8 cellular contexts compared by ENCODE assay signal in the genomic region with DNA sequence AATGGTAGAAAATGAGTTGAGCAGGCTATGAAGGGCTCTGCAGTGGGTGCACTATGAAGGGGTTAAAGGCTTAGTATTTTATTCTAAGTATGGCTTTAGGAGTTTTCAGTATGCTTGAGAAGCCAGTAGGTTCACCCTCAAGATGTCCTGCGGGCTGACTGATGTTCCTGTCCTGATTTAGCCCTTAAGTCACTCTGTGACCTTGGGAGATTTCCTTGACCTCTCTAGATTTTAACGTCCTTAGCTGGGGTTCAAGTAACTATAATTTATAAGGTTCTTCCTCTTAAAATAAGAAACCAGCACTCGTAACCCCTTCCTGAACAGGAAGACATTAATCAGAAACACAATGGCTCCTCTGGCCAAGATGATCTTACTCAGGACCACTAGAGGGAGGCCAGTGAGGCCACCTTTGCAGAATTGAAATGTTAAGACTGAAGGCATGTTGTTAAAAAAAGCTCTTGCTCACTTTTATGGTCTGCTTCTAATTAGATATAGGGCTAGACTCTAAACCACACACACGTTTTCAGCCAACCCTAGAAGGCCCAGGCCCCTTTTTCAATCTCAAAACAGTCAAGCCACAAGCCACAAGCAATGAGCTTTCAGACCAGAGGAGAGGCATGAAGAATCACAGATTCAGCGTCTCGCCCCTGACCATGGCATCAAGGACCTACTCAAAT. TPM values are rescaled to one million over a fixed set of nuclear protein-coding genes. Genes with fewer than 3 reads are reported as not detected.
A peak's percentile ranks its signal among the peaks of the same experiment; 100 is the strongest.
DNase-seq lines count a peak whose midpoint lies in the region; ATAC-seq and TF ChIP-seq lines count a peak whose summit lies in the region.

No MANE protein-coding gene starts in this region.

- no peaks in the 10 kb centered on the region for H3K9me3 ChIP-seq in gastroesophageal sphincter

- no peaks in the 10 kb centered on the region for H3K36me3 ChIP-seq in gastroesophageal sphincter

- no peaks in the 10 kb centered on the region for H3K36me3 Mint-ChIP-seq in activated naive CD8-positive, alpha-beta T cell treated with anti-CD3 and anti-CD28 coated beads, Interleukin-2, amount 50 U/mL, for 24 hours (ENCODE audit: low read depth)
- no peaks in the 10 kb centered on the region for H3K36me3 Mint-ChIP-seq in activated naive CD8-positive, alpha-beta T cell treated with anti-CD3 and anti-CD28 coated beads for 36 hours
- H3K36me3 Mint-ChIP-seq in stimulated activated effector memory CD8-positive, alpha-beta T cell treated with anti-CD3 and anti-CD28 coated beads, Interleukin-12 subunit alpha, Interleukin-12 subunit beta, amount 100 ng/mL, for 72 hours: no peaks in the 10 kb centered on the region

- no peaks in the 10 kb centered on the region for H3K27me3 Mint-ChIP-seq in activated naive CD8-positive, alpha-beta T cell treated with anti-CD3 and anti-CD28 coated beads, Interleukin-2, amount 50 U/mL, for 24 hours
- H3K27me3 Mint-ChIP-seq in activated naive CD8-positive, alpha-beta T cell treated with anti-CD3 and anti-CD28 coated beads for 36 hours: peaks cover 4% of the 10 kb centered on the region

- peaks cover 0 to 42% (median 3%) of the 10 kb centered on the region in 3 donors for H3K4me1 ChIP-seq in gastroesophageal sphincter

- peak in 2 of 4 experiments; percentile 33 to 40 for TF ChIP-seq CTCF in gastroesophageal sphincter (IDR thresholded peaks at IDR 0.05)

- peaks cover 3% of the 10 kb centered on the region for H3K4me1 Mint-ChIP-seq in activated naive CD8-positive, alpha-beta T cell treated with anti-CD3 and anti-CD28 coated beads, Interleukin-2, amount 50 U/mL, for 24 hours
- H3K4me1 Mint-ChIP-seq in activated naive CD8-positive, alpha-beta T cell treated with anti-CD3 and anti-CD28 coated beads for 36 hours: peaks cover 2% of the 10 kb centered on the region
- H3K4me1 Mint-ChIP-seq in stimulated activated effector memory CD8-positive, alpha-beta T cell treated with anti-CD3 and anti-CD28 coated beads, Interleukin-12 subunit alpha, Interleukin-12 subunit beta, amount 100 ng/mL, for 72 hours: peaks cover 8% of the 10 kb centered on the region

- peak; percentile 20 for ATAC-seq in activated naive CD8-positive, alpha-beta T cell treated with anti-CD3 and anti-CD28 coated beads, Interleukin-2, amount 50 U/mL, for 24 hours
- ATAC-seq in HG03139 (IDR thresholded peaks at IDR 0.05; ENCODE audit: unreplicated experiment) (peak; percentile 60), gastroesophageal sphincter (no peak)
- ATAC-seq in stimulated activated effector memory CD8-positive, alpha-beta T cell treated with anti-CD3 and anti-CD28 coated beads, Interleukin-12 subunit alpha, Interleukin-12 subunit beta, amount 100 ng/mL, for 72 hours: peak; percentile 61

- H3K4me3 Mint-ChIP-seq in activated naive CD8-positive, alpha-beta T cell treated with anti-CD3 and anti-CD28 coated beads, Interleukin-2, amount 50 U/mL, for 24 hours: no peak overlapping the region
- no peak overlapping the region for H3K4me3 Mint-ChIP-seq in activated naive CD8-positive, alpha-beta T cell treated with anti-CD3 and anti-CD28 coated beads for 36 hours
- H3K4me3 Mint-ChIP-seq in stimulated activated effector memory CD8-positive, alpha-beta T cell treated with anti-CD3 and anti-CD28 coated beads, Interleukin-12 subunit alpha, Interleukin-12 subunit beta, amount 100 ng/mL, for 72 hours: no peak overlapping the region

- no peaks in the 10 kb centered on the region for H3K27me3 ChIP-seq in gastroesophageal sphincter

- no peak for DNase-seq in activated naive CD8-positive, alpha-beta T cell treated with anti-CD3 and anti-CD28 coated beads, Interleukin-2, amount 50 U/mL, for 24 hours
- no peak for DNase-seq in activated naive CD8-positive, alpha-beta T cell treated with anti-CD3 and anti-CD28 coated beads for 36 hours
- DNase-seq in cerebellar cortex (ENCODE audit: low spot score) (peak; percentile 89), mesenteric fat pad (ENCODE audit: low spot score) (no peak), SKM-1 (lab: John Stamatoyannopoulos, UW; ENCODE audit: unreplicated experiment) (no peak)
- no peak for DNase-seq in stimulated activated effector memory CD8-positive, alpha-beta T cell treated with anti-CD3 and anti-CD28 coated beads, Interleukin-12 subunit alpha, Interleukin-12 subunit beta, amount 100 ng/mL, for 72 hours (ENCODE audit: low spot score in 2 of 2)

- WGBS in gastroesophageal sphincter (ENCODE audit: low coverage in 1 of 2), 2 donors: 54 to 72% methylated on average over 6 of the region's 6 CpGs

- no peak for TF ChIP-seq POLR2A in gastroesophageal sphincter (IDR thresholded peaks at IDR 0.05)

- H3K9me3 Mint-ChIP-seq in activated naive CD8-positive, alpha-beta T cell treated with anti-CD3 and anti-CD28 coated beads, Interleukin-2, amount 50 U/mL, for 24 hours: no peaks in the 10 kb centered on the region
- no peaks in the 10 kb centered on the region for H3K9me3 Mint-ChIP-seq in activated naive CD8-positive, alpha-beta T cell treated with anti-CD3 and anti-CD28 coated beads for 36 hours
- no peaks in the 10 kb centered on the region for H3K9me3 Mint-ChIP-seq in stimulated activated effector memory CD8-positive, alpha-beta T cell treated with anti-CD3 and anti-CD28 coated beads, Interleukin-12 subunit alpha, Interleukin-12 subunit beta, amount 100 ng/mL, for 72 hours

- TF ChIP-seq EP300 in gastroesophageal sphincter (IDR thresholded peaks at IDR 0.05): no peak

- H3K27ac ChIP-seq in gastroesophageal sphincter: no peak overlapping the region

- H3K27ac Mint-ChIP-seq in activated naive CD8-positive, alpha-beta T cell treated with anti-CD3 and anti-CD28 coated beads, Interleukin-2, amount 50 U/mL, for 24 hours: no peak overlapping the region
- no peak overlapping the region for H3K27ac Mint-ChIP-seq in activated naive CD8-positive, alpha-beta T cell treated with anti-CD3 and anti-CD28 coated beads for 36 hours
- no peak overlapping the region for H3K27ac Mint-ChIP-seq in stimulated activated effector memory CD8-positive, alpha-beta T cell treated with anti-CD3 and anti-CD28 coated beads, Interleukin-12 subunit alpha, Interleukin-12 subunit beta, amount 100 ng/mL, for 72 hours

- H3K4me3 ChIP-seq in gastroesophageal sphincter: no peak overlapping the region

RNA-seq across cellular contexts. Expression of a gene that starts 42.0 kb away (rescaled TPM):
- total RNA-seq in activated naive CD8-positive, alpha-beta T cell treated with anti-CD3 and anti-CD28 coated beads for 36 hours: 10 to 100 TPM; 96.6 to 99.7 TPM
- total RNA-seq in mesenteric fat pad (0.45 TPM), gastroesophageal sphincter (1 to 10 TPM in 2 of 4 donors, under 1 TPM in 2; 0.40 to 6.9 (median 1.3) TPM)

Comparison
In these comparisons a context has a peak if more than half of its experiments do, and no peak if none do; other contexts are left out.
1. RNA of a gene that starts 42.0 kb away (total RNA-seq): 96.6 to 99.7 TPM in activated naive CD8-positive, alpha-beta T cell treated with anti-CD3 and anti-CD28 coated beads for 36 hours; 0.40 to 6.9 TPM in gastroesophageal sphincter and 0.45 TPM in mesenteric fat pad (single experiment); every median in the first group is over 10 times any median in the second.